ENCODE assay signal across 8 cellular contexts in the genomic region with DNA sequence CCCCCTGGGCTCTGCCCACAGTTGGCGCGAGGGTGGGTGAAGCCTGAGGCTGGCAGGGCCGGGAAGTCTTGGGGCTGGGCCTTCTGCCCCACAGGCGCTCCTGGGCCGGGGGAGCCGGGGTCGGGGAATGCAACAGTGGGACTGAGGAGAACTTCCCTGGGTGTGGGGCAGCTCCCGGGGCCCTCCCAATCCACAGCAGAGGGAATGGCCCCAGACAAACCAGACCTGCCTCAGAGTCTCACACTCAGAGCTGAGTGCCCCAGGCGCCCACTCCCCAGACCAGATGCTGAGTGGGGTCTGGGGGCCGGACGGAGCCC. TPM values are rescaled to one million over a fixed set of nuclear protein-coding genes. Genes with fewer than 3 reads are reported as not detected.
A peak's percentile ranks its signal among the peaks of the same experiment; 100 is the strongest.
DNase-seq lines count a peak whose midpoint lies in the region; ATAC-seq and TF ChIP-seq lines count a peak whose summit lies in the region.
"Not testable (repeated sequence)": the region's sequence is repeated elsewhere in the genome, so short reads cannot be mapped to it uniquely, and the experiment has no call there.

No MANE protein-coding gene starts in this region.

- H2BK120ac ChIP-seq in mesenchymal stem cell (ENCODE audit: low read depth, low read length), result peak overlapping the region; percentile 95

- peak overlapping the region; percentile 95 for H4K8ac ChIP-seq in mesenchymal stem cell (ENCODE audit: low read length)

- not testable (repeated sequence) for TF ChIP-seq EP300 in sigmoid colon (IDR thresholded peaks at IDR 0.05); transverse colon (IDR thresholded peaks at IDR 0.05; ENCODE audit: low read depth)

- not testable (repeated sequence) for H3K27me3 ChIP-seq in BLaER1 treated with 17β-estradiol and CSF1 and Interleukin-3, amounts not matched to agents 10 nM and 100 nM; endocrine pancreas (ENCODE audit: control insufficient read depth, insufficient read depth, low read length); mesenchymal stem cell (ENCODE audit: control insufficient read depth in 1 of 2, insufficient read depth in 1 of 2, low read length in 2 of 2); sigmoid colon; transverse colon

- H4K20me1 ChIP-seq in BLaER1 treated with 17β-estradiol and CSF1 and Interleukin-3, amounts not matched to agents 10 nM and 100 nM, result peaks cover 61 to 90% (median 78%) of the 10 kb centered on the region in 11 experiments; a peak in 20 of 22 replicates

- peak overlapping the region; percentile 96 to 97 for H3K18ac ChIP-seq in mesenchymal stem cell (ENCODE audit: low read depth in 1 of 2, low read length in 2 of 2)

- in situ Hi-C loops in transverse colon (cut with MboI; ENCODE audit: low pct_ligation_motif_present in 1 of 4, low pct_unique_long_range_greater_than_20kb in 1 of 4, low sequenced_read_pairs in 3 of 4), result not testable (repeated sequence)

- H3K4me3 ChIP-seq in BLaER1 treated with 17β-estradiol and CSF1 and Interleukin-3, amounts not matched to agents 10 nM and 100 nM, result peak overlapping the region in 8 of 10 experiments; percentile 28 to 59 (median 43); a peak in 13 of 20 replicates
- not testable (repeated sequence) for H3K4me3 ChIP-seq in endocrine pancreas (ENCODE audit: control insufficient read depth, insufficient read depth, low read length)
- H3K4me3 ChIP-seq in mesenchymal stem cell (ENCODE audit: insufficient read depth in 1 of 2, low read depth in 1 of 2, low read length in 2 of 2) (peak overlapping the region in 1 of 2 experiments; percentile 58), sigmoid colon (peak overlapping the region; percentile 37 to 47 (median 42)), transverse colon (peak overlapping the region; percentile 2 to 39 (median 17))

- not testable (repeated sequence) for TF ChIP-seq CTCF in sigmoid colon (IDR thresholded peaks at IDR 0.05); transverse colon (IDR thresholded peaks at IDR 0.05)

- peak overlapping the region; percentile 99 for H4K91ac ChIP-seq in mesenchymal stem cell (ENCODE audit: low read length)

- not testable (repeated sequence) for H2AFZ ChIP-seq in mesenchymal stem cell (ENCODE audit: low read depth, low read length)

- not testable (repeated sequence) for H2AK5ac ChIP-seq in mesenchymal stem cell (ENCODE audit: low read length, severe bottlenecking)

- peak overlapping the region; percentile 47 to 79 (median 74); a peak in 21 of 22 replicates for H3K9ac ChIP-seq in BLaER1 treated with 17β-estradiol and CSF1 and Interleukin-3, amounts not matched to agents 10 nM and 100 nM
- H3K9ac ChIP-seq in endocrine pancreas (ENCODE audit: control insufficient read depth, insufficient read depth, low read length) (peak overlapping the region; percentile 87), mesenchymal stem cell (ENCODE audit: low read length) (peak overlapping the region; percentile 82)

- H3K4me1 ChIP-seq in BLaER1 treated with 17β-estradiol and CSF1 and Interleukin-3, amounts not matched to agents 10 nM and 100 nM, result peaks cover 48 to 66% (median 55%) of the 10 kb centered on the region in 10 experiments
- H3K4me1 ChIP-seq in endocrine pancreas (ENCODE audit: control insufficient read depth, insufficient read depth, low read length), result not testable (repeated sequence)
- H3K4me1 ChIP-seq in mesenchymal stem cell (ENCODE audit: control insufficient read depth, insufficient read depth, low read depth, low read length) (peaks cover 52% of the 10 kb centered on the region), sigmoid colon (peaks cover 2 to 86% (median 83%) of the 10 kb centered on the region in 4 donors), transverse colon (peaks cover 24 to 80% (median 55%) of the 10 kb centered on the region in 4 donors)

- peak overlapping the region; percentile 94 for H2BK5ac ChIP-seq in mesenchymal stem cell (ENCODE audit: low read depth, low read length, poor library complexity, severe bottlenecking)

- not testable (repeated sequence) for H3K23ac ChIP-seq in mesenchymal stem cell (ENCODE audit: low read length in 2 of 2)

- not testable (repeated sequence) for TF ChIP-seq POLR2A in sigmoid colon (IDR thresholded peaks at IDR 0.05); transverse colon (IDR thresholded peaks at IDR 0.05)

- H3K9me3 ChIP-seq in BLaER1 treated with 17β-estradiol and CSF1 and Interleukin-3, amounts not matched to agents 10 nM and 100 nM (replicated peaks in 1 of 11); endocrine pancreas (ENCODE audit: control insufficient read depth, low read length); mesenchymal stem cell (ENCODE audit: control insufficient read depth, low read length); sigmoid colon; transverse colon: not testable (repeated sequence)

- H3K4ac ChIP-seq in mesenchymal stem cell (ENCODE audit: low read depth in 1 of 2, low read length in 2 of 2), result peak overlapping the region; percentile 45 to 81

- DNase-seq in M059J (ENCODE audit: low read depth), result peak; percentile 41
- DNase-seq in left cardiac atrium, mesenchymal stem cell, sigmoid colon, transverse colon: not testable (repeated sequence)

- not testable (repeated sequence) for H3K36me3 ChIP-seq in BLaER1 treated with 17β-estradiol and CSF1 and Interleukin-3, amounts not matched to agents 10 nM and 100 nM; endocrine pancreas (ENCODE audit: control insufficient read depth, insufficient read depth, low read length); mesenchymal stem cell (ENCODE audit: control insufficient read depth in 1 of 2, insufficient read depth in 2 of 2, low read depth in 1 of 2, low read length in 2 of 2); sigmoid colon; transverse colon

- intact Hi-C loops in left cardiac atrium (cut with DNase I); sigmoid colon (cut with DNase I); transverse colon (cut with DNase I; ENCODE audit: low total_unique reads): not testable (repeated sequence)

- ATAC-seq in left cardiac atrium, result peak; percentile 5 to 17

- H3K79me1 ChIP-seq in mesenchymal stem cell (replicated peaks; ENCODE audit: low read length, poor library complexity, severe bottlenecking), result not testable (repeated sequence)

- H2BK15ac ChIP-seq in mesenchymal stem cell (ENCODE audit: low read depth, poor library complexity, severe bottlenecking), result peak overlapping the region; percentile 83

- H3K27ac ChIP-seq in BLaER1 treated with 17β-estradiol and CSF1 and Interleukin-3, amounts not matched to agents 10 nM and 100 nM, result peak overlapping the region in 10 of 11 experiments; percentile 42 to 77 (median 74); a peak in 20 of 22 replicates
- peak overlapping the region; percentile 83 for H3K27ac ChIP-seq in angular gyrus (ENCODE audit: low read depth, low read length)
- peak overlapping the region; percentile 82 for H3K27ac ChIP-seq in mesenchymal stem cell (ENCODE audit: low read length, poor library complexity, severe bottlenecking)
- peak overlapping the region; percentile 84 to 99 (median 96) for H3K27ac ChIP-seq in sigmoid colon
- H3K27ac ChIP-seq in transverse colon, result peak overlapping the region; percentile 92 to 98 (median 94)

- not testable (repeated sequence) for H3K14ac ChIP-seq in mesenchymal stem cell (ENCODE audit: low read length in 2 of 2)

- 9% methylated on average over 4 of the region's 11 CpGs for WGBS in mesenchymal stem cell
- WGBS in sigmoid colon, 2 donors, result 49 to 51% methylated on average over 11 of the region's 11 CpGs
- WGBS in transverse colon (ENCODE audit: low coverage in 1 of 2), 2 donors, result 44% methylated on average over 11 of the region's 11 CpGs; no CpG with 5 or more reads in 1 of the 2 donors

- peak overlapping the region; percentile 82 to 94 (median 90) for H3K4me2 ChIP-seq in BLaER1 treated with 17β-estradiol and CSF1 and Interleukin-3, amounts not matched to agents 10 nM and 100 nM
- not testable (repeated sequence) for H3K4me2 ChIP-seq in mesenchymal stem cell (ENCODE audit: low read length, poor library complexity, severe bottlenecking)

- H2BK12ac ChIP-seq in mesenchymal stem cell (ENCODE audit: low read length in 2 of 2), result peak overlapping the region in 1 of 2 experiments; percentile 77

RNA-seq across cellular contexts. Expression of a gene that starts 11.4 kb away (rescaled TPM):
- total RNA-seq in M059J (2014; rRNA removed; shearing (Covaris generic)), result 12.9 and 56.0 TPM in 2 replicates
- total RNA-seq in left cardiac atrium, result 100 to 1,000 TPM in 1 of 2 donors, 10 to 100 TPM in 1; 82.2 to 104 TPM
- polyA plus RNA-seq in mesenchymal stem cell (2013, experiment 1 of 2), result 32.8 TPM
- polyA plus RNA-seq in mesenchymal stem cell (2013, experiment 2 of 2), result 28.4 TPM
- 100 to 1,000 TPM in 2 of 4 donors, 10 to 100 TPM in 2; 81.6 to 372 (median 134) TPM for total RNA-seq in sigmoid colon
- 10 to 100 TPM; 10.6 to 61.4 (median 11.4) TPM for polyA plus RNA-seq in sigmoid colon
- total RNA-seq in transverse colon, result 1,000 to 10,000 TPM in 1 of 4 donors, 100 to 1,000 TPM in 3; 131 to 1,015 (median 289) TPM

RNA-seq across cellular contexts. Expression of a gene that starts 24.1 kb away (rescaled TPM):
- total RNA-seq in M059J (2014; rRNA removed; shearing (Covaris generic)), result 2.1 and 3.8 TPM in 2 replicates
- total RNA-seq in left cardiac atrium, result under 1 TPM; 0.81 to 0.88 TPM
- 4.7 TPM for polyA plus RNA-seq in mesenchymal stem cell (2013, experiment 1 of 2)
- polyA plus RNA-seq in mesenchymal stem cell (2013, experiment 2 of 2), result 4.4 TPM
- 1 to 10 TPM in 2 of 4 donors, under 1 TPM in 1, not detected in 1; 0.68 to 3.0 (median 1.8) TPM for total RNA-seq in sigmoid colon
- polyA plus RNA-seq in sigmoid colon, result 10 to 100 TPM; 13.9 to 18.8 (median 16.2) TPM
- total RNA-seq in transverse colon, result 10 to 100 TPM in 3 of 4 donors, 1 to 10 TPM in 1; 8.3 to 28.4 (median 14.2) TPM

RNA-seq across cellular contexts. Expression of a gene that starts 31.2 kb away (rescaled TPM):
- 69.0 and 92.8 TPM in 2 replicates for total RNA-seq in M059J (2014; rRNA removed; shearing (Covaris generic))
- total RNA-seq in left cardiac atrium (10 to 100 TPM; 31.1 to 34.9 TPM), sigmoid colon (10 to 100 TPM; 30.3 to 46.3 (median 34.9) TPM), transverse colon (10 to 100 TPM; 43.4 to 80.4 (median 63.0) TPM)
- 107 TPM for polyA plus RNA-seq in mesenchymal stem cell (2013, experiment 1 of 2)
- 101 TPM for polyA plus RNA-seq in mesenchymal stem cell (2013, experiment 2 of 2)
- polyA plus RNA-seq in sigmoid colon, result 10 to 100 TPM; 45.0 to 65.1 (median 63.6) TPM
